Comparison of ENCODE assay signal across 31 cellular contexts in genomic region chr19:45145270-45146189, GRCh38. TPM values are rescaled to one million over a fixed set of nuclear protein-coding genes. Genes with fewer than 3 reads are reported as not detected.
A peak's percentile ranks its signal among the peaks of the same experiment; 100 is the strongest.
DNase-seq lines count a peak whose midpoint lies in the region; ATAC-seq and TF ChIP-seq lines count a peak whose summit lies in the region.
"Had no signal": no experiment of that assay in that cellular context is flagged by ENCODE, and none has a peak within 500 bp of the region (broad histone marks: within the 10 kb centered on the region; RNA-seq: fewer than 3 reads in every experiment).

No MANE protein-coding gene starts in this region.

- intact Hi-C loops in natural killer cell (cut with micrococcal nuclease): no loop called here

- H3K27me3 ChIP-seq in WERI-Rb-1 (ENCODE audit: insufficient read depth, low read depth, severe bottlenecking): no peaks in the 10 kb centered on the region
- H3K27me3 ChIP-seq: SJSA1 had no signal

- no peaks in the 10 kb centered on the region for H3K9me3 ChIP-seq in WERI-Rb-1 (ENCODE audit: severe bottlenecking)
- H3K9me3 ChIP-seq: A549, Caco-2, SJSA1 had no signal

- H3K4me1 Mint-ChIP-seq in nephron progenitor cell (peaks cover 39% of the 10 kb centered on the region), natural killer cell (peaks cover 0 to 8% of the 10 kb centered on the region in 2 donors)

- TF ChIP-seq CTCF in GM10266 (IDR thresholded peaks at IDR 0.05; ENCODE audit: control insufficient read depth, insufficient read depth, low read depth, missing control alignments) (no peak), GM13977 (IDR thresholded peaks at IDR 0.05; ENCODE audit: extremely low read depth, insufficient read depth, missing control alignments) (no peak), WERI-Rb-1 (IDR thresholded peaks at IDR 0.05; ENCODE audit: low read depth, low read length) (no peak), nephron progenitor cell (IDR thresholded peaks at IDR 0.05) (no peak), natural killer cell (IDR thresholded peaks at IDR 0.05) (no peak)

- peaks cover 41% of the 10 kb centered on the region for H3K36me3 ChIP-seq in WERI-Rb-1

- H3K27ac Mint-ChIP-seq in nephron progenitor cell (peak overlapping the region; percentile 54), natural killer cell (no peak overlapping the region)
- H3K27ac Mint-ChIP-seq: CD4-positive, alpha-beta memory T cell had no signal

- no peak overlapping the region for H3K4me3 Mint-ChIP-seq in nephron progenitor cell
- no peak overlapping the region for H3K4me3 Mint-ChIP-seq in natural killer cell

- H3K36me3 Mint-ChIP-seq in nephron progenitor cell (ENCODE audit: low read depth) (peaks cover 29% of the 10 kb centered on the region), natural killer cell (no peaks in the 10 kb centered on the region)

- in situ Hi-C loops in GM13977 (cut with MboI; ENCODE audit: low pct_unique_long_range_greater_than_20kb, low sequenced_read_pairs, unreplicated experiment): no loop called here

- ATAC-seq in natural killer cell: no peak
- ATAC-seq: HCT116 had no signal

- no peak overlapping the region for H3K4me3 ChIP-seq in WERI-Rb-1 (ENCODE audit: low read depth, low read length)
- H3K4me3 ChIP-seq: A549, PC-9, SJSA1 had no signal

- peak; percentile 21 for DNase-seq in GM10266 (ENCODE audit: extremely low spot score)
- peak; percentile 29 for DNase-seq in GM13977 (ENCODE audit: low spot score)
- DNase-seq in WERI-Rb-1: no peak
- DNase-seq in nephron progenitor cell: no peak
- no peak for DNase-seq in activated CD8-positive, alpha-beta memory T cell treated with anti-CD3 and anti-CD28 coated beads for 24 hours
- no peak for DNase-seq in DMS 273 (lab: John Stamatoyannopoulos, UW; ENCODE audit: unreplicated experiment)
- DNase-seq in natural killer cell: no peak
- DNase-seq: C1 segment of cervical spinal cord; Caco-2; DMS 273 treated with DMSO at 0.1 percent for 48 hours; DMS79; EL; GDM1; GOT3; MV-4-11; NCI-H1105; NCI-H146; NCI-H1930; NCI-H2107; NCI-H446 treated with DMSO at 0.1 percent for 48 hours; NCI-H526; NCI-H82; NK-92 treated with Interleukin-12 subunit alpha and Interleukin-12 subunit beta, amount 100 ng/mL, for 24 hours; PC-9; Right ventricle myocardium superior had no signal

- peak overlapping the region; percentile 80 for H3K27ac ChIP-seq in WERI-Rb-1
- H3K27ac ChIP-seq: A549, HL-60, PC-9, SJSA1 had no signal

- H3K9me3 Mint-ChIP-seq in nephron progenitor cell (no peaks in the 10 kb centered on the region), natural killer cell (no peaks in the 10 kb centered on the region)
- H3K9me3 Mint-ChIP-seq: CD4-positive, alpha-beta memory T cell had no signal

- peaks cover 2% of the 10 kb centered on the region for H3K27me3 Mint-ChIP-seq in nephron progenitor cell (ENCODE audit: low read depth, poor library complexity)
- no peaks in the 10 kb centered on the region for H3K27me3 Mint-ChIP-seq in natural killer cell (ENCODE audit: low read depth in 2 of 2)
- H3K27me3 Mint-ChIP-seq: CD4-positive, alpha-beta memory T cell had no signal

RNA-seq across cellular contexts. Expression of gene NKPD1, which starts 15.3 kb away (rescaled TPM):
- total RNA-seq in natural killer cell: under 1 TPM; 0.55 to 1.00 (median 0.66) TPM
- total RNA-seq: M059J, Right ventricle myocardium superior, SJSA1 had no signal

RNA-seq across cellular contexts. Expression of gene TRAPPC6A, which starts 32.5 kb away (rescaled TPM):
- 10 to 100 TPM; 38.0 to 47.0 (median 45.2) TPM for total RNA-seq in natural killer cell

RNA-seq across cellular contexts. Expression of gene BLOC1S3, which starts 33.1 kb away (rescaled TPM):
- 10 to 100 TPM; 20.9 to 26.3 (median 21.8) TPM for total RNA-seq in natural killer cell

RNA-seq across cellular contexts. Expression of gene PPP1R37, which starts 52.6 kb away (rescaled TPM):
- 10 to 100 TPM; 23.8 to 29.3 (median 25.0) TPM for total RNA-seq in natural killer cell

Comparison
In these comparisons a context has a peak if more than half of its experiments do, and no peak if none do; other contexts are left out.
1. DNase-seq: peak in GM10266 (single experiment) and GM13977 (single experiment); none in WERI-Rb-1 (single experiment), nephron progenitor cell (single experiment), activated CD8-positive, alpha-beta memory T cell treated with anti-CD3 and anti-CD28 coated beads for 24 hours (single experiment), DMS 273 (single experiment) and natural killer cell (single experiment).